In genomic region chr7:11557627-11558026, GRCh38 we compare ENCODE assay signal across 9 cellular contexts.
DNase-seq lines count a peak whose midpoint lies in the region; ATAC-seq, FAIRE-seq and TF ChIP-seq lines count a peak whose summit lies in the region.
"Had no signal": no experiment of that assay in that cellular context is flagged by ENCODE, and none has a peak within 500 bp of the region (broad histone marks: within the 10 kb centered on the region; RNA-seq: fewer than 3 reads in every experiment).

No MANE protein-coding gene starts in this region.

- CTCF ChIA-PET in RWPE1 (lab: Yijun Ruan, JAX): no interaction called here

- peaks cover 7 to 28% (median 9%) of the 10 kb centered on the region in 10 experiments; a peak in 17 of 20 replicates for H3K4me1 ChIP-seq in BLaER1 treated with 17β-estradiol and CSF1 and Interleukin-3, amounts not matched to agents 10 nM and 100 nM
- H3K4me1 ChIP-seq in kidney (ENCODE audit: control insufficient read depth in 1 of 2, insufficient read depth in 1 of 2, low read depth in 1 of 2, low read length in 2 of 2): no peaks in the 10 kb centered on the region

- H3K27me3 Mint-ChIP-seq in HFFc6 (ENCODE audit: insufficient read depth): no peaks in the 10 kb centered on the region
- H3K27me3 Mint-ChIP-seq: brain had no signal

- H3K36me3 Mint-ChIP-seq in HFFc6 (ENCODE audit: low read depth): no peaks in the 10 kb centered on the region

- H4K20me1 ChIP-seq in BLaER1 treated with 17β-estradiol and CSF1 and Interleukin-3, amounts not matched to agents 10 nM and 100 nM: no peaks in the 10 kb centered on the region

- POLR2A ChIA-PET in RWPE1 (lab: Yijun Ruan, JAX; ENCODE audit: low non-redundant PET): no interaction called here

- intact Hi-C loops in kidney (cut with DNase I): no loop called here

- DNase-seq in RWPE1 (ENCODE audit: low spot score): peak; percentile 13
- no peak for DNase-seq in kidney
- DNase-seq in HFFc6: no peak
- no peak for DNase-seq in NK-92 treated with Interleukin-12 subunit alpha and Interleukin-12 subunit beta, amount 100 ng/mL, for 24 hours (lab: John Stamatoyannopoulos, UW)
- no peak for DNase-seq in GM19238 (ENCODE audit: insufficient read length, low spot score)

- ATAC-seq in GM19397 (IDR thresholded peaks at IDR 0.05; ENCODE audit: unreplicated experiment): peak; percentile 74
- peak; percentile 84 for ATAC-seq in HG03354 (IDR thresholded peaks at IDR 0.05; ENCODE audit: poor library complexity, severe bottlenecking, unreplicated experiment)

- no peak overlapping the region for H3K4me3 Mint-ChIP-seq in HFFc6
- H3K4me3 Mint-ChIP-seq: brain had no signal

- H3K9ac ChIP-seq in BLaER1 treated with 17β-estradiol and CSF1 and Interleukin-3, amounts not matched to agents 10 nM and 100 nM: peak overlapping the region in 1 of 11 experiments; percentile 27; a peak in 1 of 22 replicates
- no peak overlapping the region for H3K9ac ChIP-seq in kidney (ENCODE audit: low read length in 2 of 2)

- no peak overlapping the region for H3K4me3 ChIP-seq in BLaER1 treated with 17β-estradiol and CSF1 and Interleukin-3, amounts not matched to agents 10 nM and 100 nM
- H3K4me3 ChIP-seq in kidney (ENCODE audit: low read length in 2 of 2): no peak overlapping the region

- peaks cover 41% of the 10 kb centered on the region for H3K9me3 Mint-ChIP-seq in HFFc6

- H3K27ac ChIP-seq in BLaER1 treated with 17β-estradiol and CSF1 and Interleukin-3, amounts not matched to agents 10 nM and 100 nM: peak overlapping the region in 6 of 11 experiments; percentile 8 to 54 (median 48); a peak in 10 of 22 replicates
- H3K27ac ChIP-seq in RWPE1 (no peak overlapping the region), kidney (ENCODE audit: low read depth in 2 of 2, low read length in 2 of 2) (no peak overlapping the region)

- H3K9me3 ChIP-seq in BLaER1 treated with 17β-estradiol and CSF1 and Interleukin-3, amounts not matched to agents 10 nM and 100 nM (replicated peaks in 1 of 11): peaks cover 0 to 22% (median 8%) of the 10 kb centered on the region in 11 experiments; a peak in 13 of 22 replicates
- H3K9me3 ChIP-seq in kidney (ENCODE audit: control insufficient read depth in 1 of 2, low read length in 2 of 2): no peaks in the 10 kb centered on the region

- no peaks in the 10 kb centered on the region for H3K4me1 Mint-ChIP-seq in HFFc6 (ENCODE audit: low read depth)

- FAIRE-seq in kidney (lab: Jason Lieb, UNC): no peak

- H3K27me3 ChIP-seq in BLaER1 treated with 17β-estradiol and CSF1 and Interleukin-3, amounts not matched to agents 10 nM and 100 nM: no peaks in the 10 kb centered on the region

- peak overlapping the region in 9 of 11 experiments; percentile 6 to 48 (median 31); a peak in 13 of 22 replicates for H3K4me2 ChIP-seq in BLaER1 treated with 17β-estradiol and CSF1 and Interleukin-3, amounts not matched to agents 10 nM and 100 nM

- no peak overlapping the region for H3K27ac Mint-ChIP-seq in HFFc6
- H3K27ac Mint-ChIP-seq: brain had no signal

- TF ChIP-seq CTCF in RWPE1 (conservative IDR thresholded peaks at IDR 0.05; ENCODE audit: low read depth) (no peak), kidney (IDR thresholded peaks at IDR 0.05; ENCODE audit: borderline replicate concordance, extremely low read depth, insufficient read depth) (peak; percentile 33), HFFc6 (IDR thresholded peaks at IDR 0.05) (no peak)

- H3K36me3 ChIP-seq in BLaER1 treated with 17β-estradiol and CSF1 and Interleukin-3, amounts not matched to agents 10 nM and 100 nM: no peaks in the 10 kb centered on the region
- H3K36me3 ChIP-seq in kidney (ENCODE audit: control insufficient read depth in 1 of 2, insufficient read depth in 2 of 2, low read length in 2 of 2): no peaks in the 10 kb centered on the region

Comparison
In these comparisons a context has a peak if more than half of its experiments do, and no peak if none do; other contexts are left out.
1. H3K27ac ChIP-seq: peak in BLaER1 treated with 17β-estradiol and CSF1 and Interleukin-3, amounts not matched to agents 10 nM and 100 nM (6 of 11); none in RWPE1 (single experiment) and kidney (0 of 2).